8 cellular contexts compared by ENCODE assay signal in genomic region chr1:173476197-173476663, GRCh38. TPM values are rescaled to one million over a fixed set of nuclear protein-coding genes. Genes with fewer than 3 reads are reported as not detected.
DNase-seq lines count a peak whose midpoint lies in the region; ATAC-seq and TF ChIP-seq lines count a peak whose summit lies in the region.

No MANE protein-coding gene starts in this region.

- H3K79me2 ChIP-seq in fibroblast of lung (ENCODE audit: control insufficient read depth, insufficient read depth, low read length), result peaks cover 39% of the 10 kb centered on the region

- H3K4me3 ChIP-seq in GM12865 (ENCODE audit: low read depth, low read length) (peak overlapping the region; percentile 94), fibroblast of lung (replicated peaks in 1 of 4; ENCODE audit: control extremely low read depth in 1 of 4, insufficient read depth in 1 of 4, low read depth in 3 of 4, low read length in 4 of 4) (peak overlapping the region; percentile 66 to 77 (median 71)), retinal pigment epithelial cell (ENCODE audit: low read length) (peak overlapping the region; percentile 80)

- no peak for ATAC-seq in GM18870 (IDR thresholded peaks at IDR 0.05; ENCODE audit: unreplicated experiment)
- no peak for ATAC-seq in GM18873 (IDR thresholded peaks at IDR 0.05; ENCODE audit: low FRiP score, unreplicated experiment)

- H3K36me3 ChIP-seq in fibroblast of lung (ENCODE audit: control insufficient read depth, insufficient read depth, low read length), result peaks cover 2% of the 10 kb centered on the region

- H3K27me3 ChIP-seq in fibroblast of lung (ENCODE audit: control insufficient read depth, insufficient read depth, low read length), result no peaks in the 10 kb centered on the region

- H3K4me2 ChIP-seq in fibroblast of lung (ENCODE audit: extremely low read depth, insufficient read depth, low read length), result peak overlapping the region; percentile 97

- peak overlapping the region; percentile 74 for H3K9ac ChIP-seq in fibroblast of lung (ENCODE audit: insufficient read depth, low read length)

- no peaks in the 10 kb centered on the region for H3K9me3 ChIP-seq in fibroblast of lung (ENCODE audit: control insufficient read depth, insufficient read depth, low read depth, low read length)

- H2AFZ ChIP-seq in fibroblast of lung (ENCODE audit: low read length), result peak overlapping the region; percentile 76

- peaks cover 12% of the 10 kb centered on the region for H3K4me1 ChIP-seq in fibroblast of lung (ENCODE audit: control insufficient read depth, extremely low read depth, insufficient read depth, low read length)

- DNase-seq in GM12865 (ENCODE audit: low read depth) (peak; percentile 3), SK-N-DZ (ENCODE audit: low spot score) (peak; percentile 16), fibroblast of lung (ENCODE audit: low read depth in 2 of 2) (no peak), retinal pigment epithelial cell (ENCODE audit: low read depth) (no peak)
- no peak for DNase-seq in stimulated activated CD4-positive, alpha-beta T cell treated with anti-CD3 and anti-CD28 coated beads, Interleukin-4, amount 100 ng/mL, for 4 hours
- no peak for DNase-seq in stimulated activated CD4-positive, alpha-beta T cell treated with anti-CD3 and anti-CD28 coated beads, Interleukin-4, amount 100 ng/mL, for 24 hours

- no peak for TF ChIP-seq CTCF in GM12865 (IDR thresholded peaks at IDR 0.05; ENCODE audit: insufficient read depth, low read depth, low read length, missing control alignments)
- TF ChIP-seq CTCF in fibroblast of lung (conservative IDR thresholded peaks at IDR 0.05 in 1 of 2, IDR thresholded peaks at IDR 0.05 in 1 of 2; ENCODE audit: low read depth in 1 of 2, low read length in 2 of 2), result no peak
- TF ChIP-seq CTCF in retinal pigment epithelial cell (conservative IDR thresholded peaks at IDR 0.05; ENCODE audit: low read depth, low read length), result no peak

- peak overlapping the region; percentile 84 for H3K27ac ChIP-seq in fibroblast of lung (ENCODE audit: insufficient read depth, low read length)

- no peaks in the 10 kb centered on the region for H4K20me1 ChIP-seq in fibroblast of lung (ENCODE audit: control insufficient read depth, extremely low read depth, insufficient read depth, low read length)

RNA-seq across cellular contexts. Expression of gene PRDX6, which starts 0.9 kb away (rescaled TPM):
- polyA plus RNA-seq in SK-N-DZ (2014; cell fraction: cytosol; rRNA removed), result 193 and 204 TPM in 2 replicates
- 132 and 151 TPM in 2 replicates for polyA plus RNA-seq in SK-N-DZ (2014; cell fraction: nucleus; rRNA removed)
- 138 and 183 TPM in 2 replicates for total RNA-seq in fibroblast of lung
- 307 and 384 TPM in 2 replicates for polyA plus RNA-seq in fibroblast of lung
- polyA plus RNA-seq in fibroblast of lung (2012), result 258 and 298 TPM in 2 replicates
- polyA minus RNA-seq in fibroblast of lung (ENCODE audit: low replicate concordance), result 127 and 154 TPM in 2 replicates

Comparison
In these comparisons a context has a peak if more than half of its experiments do, and no peak if none do; other contexts are left out.
1. DNase-seq: peak in GM12865 (single experiment) and SK-N-DZ (single experiment); none in fibroblast of lung (0 of 2), retinal pigment epithelial cell (single experiment), stimulated activated CD4-positive, alpha-beta T cell treated with anti-CD3 and anti-CD28 coated beads, Interleukin-4, amount 100 ng/mL, for 4 hours (0 of 2) and stimulated activated CD4-positive, alpha-beta T cell treated with anti-CD3 and anti-CD28 coated beads, Interleukin-4, amount 100 ng/mL, for 24 hours (single experiment).
2. Peak in every context shown above with its lines, with median percentiles within 50 percentile points of each other: H3K4me3 ChIP-seq.